In genomic region chrX:39928704-39929439, GRCh38 we compare ENCODE assay signal across 26 cellular contexts.
DNase-seq lines count a peak whose midpoint lies in the region; ATAC-seq and TF ChIP-seq lines count a peak whose summit lies in the region.
"Had no signal": no experiment of that assay in that cellular context is flagged by ENCODE, and none has a peak within 500 bp of the region (broad histone marks: within the 10 kb centered on the region; RNA-seq: fewer than 3 reads in every experiment).

No MANE protein-coding gene starts in this region.

- no peak for ATAC-seq in GM19455 (IDR thresholded peaks at IDR 0.05; ENCODE audit: unreplicated experiment)
- ATAC-seq in effector memory CD8-positive, alpha-beta T cell (replicated peaks): no peak
- ATAC-seq: body of pancreas; stimulated activated memory B cell treated with anti-CD40 and anti-IgM and Interleukin-4, amounts not matched to agents 10 μg/mL and 1 μg/mL and 100 μg/mL, for 72 hours had no signal

- no peaks in the 10 kb centered on the region for H3K4me1 ChIP-seq in breast epithelium
- H3K4me1 ChIP-seq: body of pancreas had no signal

- DNase-seq in MCF 10A (ENCODE audit: unreplicated experiment) (peak; percentile 51), breast epithelium (ENCODE audit: low spot score in 2 of 2) (no peak), epithelial cell of prostate (ENCODE audit: low read depth, low spot score) (peak; percentile 10), osteocyte (ENCODE audit: extremely low spot score, unreplicated experiment) (no peak), CD14-positive monocyte (ENCODE audit: low spot score) (no peak), activated T-cell treated with anti-CD3 and anti-CD28 coated beads for 4 hours (no peak)
- no peak for DNase-seq in effector memory CD8-positive, alpha-beta T cell
- DNase-seq: activated CD4-positive, alpha-beta T cell treated with anti-CD3 and anti-CD28 coated beads for 4 hours; activated T-cell treated with anti-CD3 and anti-CD28 coated beads, Interleukin-2, amount 50 U/mL, for 24 hours; body of pancreas; CD4-positive, CD25-positive, alpha-beta regulatory T cell; DND-41; GM23248; islet precursor cell; naive B cell; NCI-H1048; NCI-H1694; NCI-H82; nucleus accumbens; substantia nigra had no signal

- H3K27me3 ChIP-seq in breast epithelium: peaks cover 0 to 47% of the 10 kb centered on the region in 2 donors
- H3K27me3 ChIP-seq: body of pancreas, upper lobe of left lung had no signal

- H3K4me3 Mint-ChIP-seq in MCF 10A (ENCODE audit: unreplicated experiment) (no peak overlapping the region), osteocyte (ENCODE audit: unreplicated experiment) (no peak overlapping the region), CD14-positive monocyte (no peak overlapping the region)
- H3K4me3 Mint-ChIP-seq in effector memory CD8-positive, alpha-beta T cell: no peak overlapping the region
- H3K4me3 Mint-ChIP-seq: activated T-cell treated with anti-CD3 and anti-CD28 coated beads, Interleukin-2, amount 50 U/mL, for 24 hours; CD4-positive, CD25-positive, alpha-beta regulatory T cell; IgD-negative memory B cell; mesothelial cell of epicardium; stimulated activated memory B cell treated with anti-CD40 and anti-IgM and Interleukin-4, amounts not matched to agents 10 μg/mL and 1 μg/mL and 100 μg/mL, for 72 hours had no signal

- H3K27ac ChIP-seq in breast epithelium (no peak overlapping the region), epithelial cell of prostate (no peak overlapping the region)
- H3K27ac ChIP-seq: body of pancreas, GM23248, VCaP had no signal

- peaks cover 24% of the 10 kb centered on the region for H3K27me3 Mint-ChIP-seq in MCF 10A (ENCODE audit: insufficient read depth, unreplicated experiment)
- no peaks in the 10 kb centered on the region for H3K27me3 Mint-ChIP-seq in osteocyte (ENCODE audit: unreplicated experiment)
- no peaks in the 10 kb centered on the region for H3K27me3 Mint-ChIP-seq in effector memory CD8-positive, alpha-beta T cell
- peaks cover 0 to 7% (median 2%) of the 10 kb centered on the region in 3 donors for H3K27me3 Mint-ChIP-seq in CD14-positive monocyte (ENCODE audit: low read depth in 3 of 3)
- H3K27me3 Mint-ChIP-seq: CD4-positive, CD25-positive, alpha-beta regulatory T cell; IgD-negative memory B cell; naive B cell; stimulated activated memory B cell treated with anti-CD40 and anti-IgM and Interleukin-4, amounts not matched to agents 10 μg/mL and 1 μg/mL and 100 μg/mL, for 72 hours had no signal

- H3K27ac Mint-ChIP-seq in MCF 10A (ENCODE audit: low read depth, unreplicated experiment): peak overlapping the region; percentile 59
- H3K27ac Mint-ChIP-seq in osteocyte (ENCODE audit: unreplicated experiment): peak overlapping the region; percentile 12
- H3K27ac Mint-ChIP-seq in effector memory CD8-positive, alpha-beta T cell: peak overlapping the region in 1 of 2 donors; percentile 26
- no peak overlapping the region for H3K27ac Mint-ChIP-seq in CD14-positive monocyte
- H3K27ac Mint-ChIP-seq: activated T-cell treated with anti-CD3 and anti-CD28 coated beads, Interleukin-2, amount 50 U/mL, for 24 hours; CD4-positive, CD25-positive, alpha-beta regulatory T cell; IgD-negative memory B cell; mesothelial cell of epicardium; stimulated activated memory B cell treated with anti-CD40 and anti-IgM and Interleukin-4, amounts not matched to agents 10 μg/mL and 1 μg/mL and 100 μg/mL, for 72 hours had no signal

- H3K9me3 Mint-ChIP-seq in MCF 10A (ENCODE audit: unreplicated experiment): no peaks in the 10 kb centered on the region
- H3K9me3 Mint-ChIP-seq in osteocyte (ENCODE audit: unreplicated experiment): no peaks in the 10 kb centered on the region
- no peaks in the 10 kb centered on the region for H3K9me3 Mint-ChIP-seq in effector memory CD8-positive, alpha-beta T cell
- no peaks in the 10 kb centered on the region for H3K9me3 Mint-ChIP-seq in CD14-positive monocyte
- H3K9me3 Mint-ChIP-seq: activated T-cell treated with anti-CD3 and anti-CD28 coated beads, Interleukin-2, amount 50 U/mL, for 24 hours; CD4-positive, CD25-positive, alpha-beta regulatory T cell; IgD-negative memory B cell; stimulated activated memory B cell treated with anti-CD40 and anti-IgM and Interleukin-4, amounts not matched to agents 10 μg/mL and 1 μg/mL and 100 μg/mL, for 72 hours had no signal

- H3K9me3 ChIP-seq in breast epithelium: no peaks in the 10 kb centered on the region
- H3K9me3 ChIP-seq: body of pancreas, upper lobe of left lung had no signal

- no TSS peak for BruUV-seq in MCF 10A (replicated peaks; lab: Mats Ljungman, UMichigan)

- H3K4me1 Mint-ChIP-seq in MCF 10A (ENCODE audit: insufficient read depth, unreplicated experiment): peaks cover 14% of the 10 kb centered on the region
- H3K4me1 Mint-ChIP-seq in osteocyte (ENCODE audit: unreplicated experiment): peaks cover 12% of the 10 kb centered on the region
- no peaks in the 10 kb centered on the region for H3K4me1 Mint-ChIP-seq in effector memory CD8-positive, alpha-beta T cell (ENCODE audit: low read depth in 2 of 2)
- H3K4me1 Mint-ChIP-seq in CD14-positive monocyte: no peaks in the 10 kb centered on the region
- H3K4me1 Mint-ChIP-seq: stimulated activated memory B cell treated with anti-CD40 and anti-IgM and Interleukin-4, amounts not matched to agents 10 μg/mL and 1 μg/mL and 100 μg/mL, for 72 hours had no signal

- no peaks in the 10 kb centered on the region for H3K36me3 Mint-ChIP-seq in MCF 10A (ENCODE audit: insufficient read depth, unreplicated experiment)
- no peaks in the 10 kb centered on the region for H3K36me3 Mint-ChIP-seq in osteocyte (ENCODE audit: unreplicated experiment)
- H3K36me3 Mint-ChIP-seq in effector memory CD8-positive, alpha-beta T cell (ENCODE audit: insufficient read depth): no peaks in the 10 kb centered on the region
- H3K36me3 Mint-ChIP-seq in CD14-positive monocyte: no peaks in the 10 kb centered on the region
- H3K36me3 Mint-ChIP-seq: CD4-positive, CD25-positive, alpha-beta regulatory T cell; IgD-negative memory B cell; mesothelial cell of epicardium; naive B cell; stimulated activated memory B cell treated with anti-CD40 and anti-IgM and Interleukin-4, amounts not matched to agents 10 μg/mL and 1 μg/mL and 100 μg/mL, for 72 hours had no signal

- CTCF ChIA-PET in MCF 10A (lab: Yijun Ruan, JAX): interaction anchor here (0.6 kb wide), 1 partner anchor 1310 kb away, joined by 3 read pairs; no protein-coding TSS in a partner anchor

- no peaks in the 10 kb centered on the region for H3K36me3 ChIP-seq in breast epithelium
- H3K36me3 ChIP-seq: upper lobe of left lung had no signal

- TF ChIP-seq CTCF in MCF 10A (IDR thresholded peaks at IDR 0.05; ENCODE audit: unreplicated experiment) (no peak), breast epithelium (IDR thresholded peaks at IDR 0.05) (no peak), osteocyte (IDR thresholded peaks at IDR 0.05) (no peak), CD14-positive monocyte (IDR thresholded peaks at IDR 0.05) (no peak)

- TF ChIP-seq POLR2A in breast epithelium (IDR thresholded peaks at IDR 0.05): no peak

- no peak overlapping the region for H3K4me3 ChIP-seq in breast epithelium
- H3K4me3 ChIP-seq: body of pancreas, GM23248, upper lobe of left lung had no signal

- POLR2A ChIA-PET in MCF 10A (lab: Yijun Ruan, JAX): interaction anchor here (0.6 to 0.9 kb wide), 2 partner anchors 37 to 65 kb away, joined by 3 to 6 read pairs; no protein-coding TSS in a partner anchor

- intact Hi-C loops in MCF 10A (cut with micrococcal nuclease) (no loop called here), breast epithelium (cut with DNase I; ENCODE audit: low total_unique reads) (no loop called here), CD14-positive monocyte (cut with micrococcal nuclease) (no loop called here)

Comparison
In these comparisons a context has a peak if more than half of its experiments do, and no peak if none do; other contexts are left out.
1. DNase-seq: peak in MCF 10A (single experiment) and epithelial cell of prostate (single experiment); none in breast epithelium (0 of 2), osteocyte (single experiment), effector memory CD8-positive, alpha-beta T cell (0 of 3), CD14-positive monocyte (single experiment) and activated T-cell treated with anti-CD3 and anti-CD28 coated beads for 4 hours (single experiment).
2. H3K27ac Mint-ChIP-seq: peak in MCF 10A (single experiment) and osteocyte (single experiment); none in CD14-positive monocyte (0 of 7).